8 cellular contexts compared by ENCODE assay signal in the genomic region with DNA sequence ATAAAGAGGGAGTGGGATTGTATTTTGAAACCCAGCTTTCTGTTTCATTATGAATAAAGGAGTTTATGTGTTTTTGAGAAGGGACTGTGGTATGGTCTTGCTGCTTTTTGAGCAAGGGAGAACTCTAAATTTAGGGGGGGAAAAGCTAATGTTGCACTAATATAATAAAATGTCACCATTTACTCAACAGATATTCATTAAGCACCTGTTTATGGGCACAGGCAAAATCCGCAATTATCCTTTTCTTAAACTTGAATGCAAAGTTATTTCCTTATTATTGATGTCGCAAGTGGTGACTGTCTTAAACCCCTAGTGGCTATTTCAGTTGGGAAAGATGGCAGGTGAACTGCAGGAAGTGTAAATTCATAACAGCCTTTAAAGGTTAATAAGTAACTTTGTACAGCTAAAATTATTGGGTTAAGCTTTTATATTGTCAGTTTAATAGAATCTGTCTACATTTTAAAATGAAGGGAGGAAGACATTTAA. TPM values are rescaled to one million over a fixed set of nuclear protein-coding genes. Genes with fewer than 3 reads are reported as not detected.
DNase-seq lines count a peak whose midpoint lies in the region; ATAC-seq and TF ChIP-seq lines count a peak whose summit lies in the region.

No MANE protein-coding gene starts in this region.

- no peak overlapping the region for H2AFZ ChIP-seq in neural progenitor cell (replicated peaks)

- H3K4me1 Mint-ChIP-seq in effector memory CD8-positive, alpha-beta T cell (ENCODE audit: low read depth in 2 of 2): peaks cover 22 to 51% of the 10 kb centered on the region in 2 donors
- peaks cover 15% of the 10 kb centered on the region for H3K4me1 Mint-ChIP-seq in neural progenitor cell

- DNase-seq in AML-193 (lab: John Stamatoyannopoulos, UW) (peak; percentile 80 to 90), RKO (ENCODE audit: low spot score) (peak; percentile 73), neural progenitor cell (ENCODE audit: low spot score) (no peak)
- DNase-seq in effector memory CD8-positive, alpha-beta T cell: no peak
- no peak for DNase-seq in effector CD8-positive, alpha-beta T cell (lab: John Stamatoyannopoulos, UW)
- DNase-seq in stimulated activated naive CD4-positive, alpha-beta T cell treated with Interleukin-2 at 50 U/mL for 16 hours (lab: John Stamatoyannopoulos, UW): no peak

- H3K9me3 ChIP-seq in neural progenitor cell (ENCODE audit: low read depth): no peaks in the 10 kb centered on the region

- no peak overlapping the region for H3K9ac ChIP-seq in neural progenitor cell

- peak; percentile 42 for TF ChIP-seq CTCF in neural progenitor cell (IDR thresholded peaks at IDR 0.05)

- H3K36me3 Mint-ChIP-seq in effector memory CD8-positive, alpha-beta T cell (ENCODE audit: insufficient read depth): peaks cover 68% of the 10 kb centered on the region
- peaks cover 3% of the 10 kb centered on the region for H3K36me3 Mint-ChIP-seq in neural progenitor cell

- H3K27ac Mint-ChIP-seq in effector memory CD8-positive, alpha-beta T cell: peak overlapping the region; percentile 79 to 97
- no peak overlapping the region for H3K27ac Mint-ChIP-seq in neural progenitor cell

- peak overlapping the region; percentile 83 to 93 for H3K4me3 Mint-ChIP-seq in effector memory CD8-positive, alpha-beta T cell
- peak overlapping the region; percentile 98 for H3K4me3 Mint-ChIP-seq in neural progenitor cell

- no peak overlapping the region for H3K27ac ChIP-seq in neural progenitor cell

- H3K4me3 ChIP-seq in neural progenitor cell: peak overlapping the region; percentile 82

- peaks cover 8% of the 10 kb centered on the region for H3K4me1 ChIP-seq in neural progenitor cell

- no peaks in the 10 kb centered on the region for H3K9me3 Mint-ChIP-seq in effector memory CD8-positive, alpha-beta T cell
- peaks cover 3% of the 10 kb centered on the region for H3K9me3 Mint-ChIP-seq in neural progenitor cell

- H3K36me3 ChIP-seq in neural progenitor cell: no peaks in the 10 kb centered on the region

- H3F3A ChIP-seq in neural progenitor cell (ENCODE audit: low read depth): peaks cover 15% of the 10 kb centered on the region

- peak overlapping the region; percentile 78 for H3K4me2 ChIP-seq in neural progenitor cell

- peaks cover 8% of the 10 kb centered on the region for H4K20me1 ChIP-seq in neural progenitor cell (ENCODE audit: low read depth)

- H3K79me2 ChIP-seq in neural progenitor cell (ENCODE audit: low read depth): peaks cover 59% of the 10 kb centered on the region

- H3K27me3 Mint-ChIP-seq in effector memory CD8-positive, alpha-beta T cell: no peaks in the 10 kb centered on the region
- peaks cover 3% of the 10 kb centered on the region for H3K27me3 Mint-ChIP-seq in neural progenitor cell (ENCODE audit: insufficient read depth, low read depth)

- ATAC-seq in GM18502 (IDR thresholded peaks at IDR 0.05; ENCODE audit: poor library complexity, unreplicated experiment): peak; percentile 23
- ATAC-seq in HG03097 (IDR thresholded peaks at IDR 0.05; ENCODE audit: low FRiP score, unreplicated experiment): peak; percentile 34
- ATAC-seq in effector memory CD8-positive, alpha-beta T cell (replicated peaks): no peak

- H3K27me3 ChIP-seq in neural progenitor cell: no peaks in the 10 kb centered on the region

RNA-seq across cellular contexts. Expression of a gene that starts 1.5 kb away (rescaled TPM):
- total RNA-seq in neural progenitor cell (ENCODE audit: low replicate concordance): 52.8 and 79.9 TPM in 2 replicates

Comparison
In these comparisons a context has a peak if more than half of its experiments do, and no peak if none do; other contexts are left out.
1. DNase-seq: peak in AML-193 (2 of 2) and RKO (single experiment); none in effector memory CD8-positive, alpha-beta T cell (0 of 3), neural progenitor cell (single experiment), effector CD8-positive, alpha-beta T cell (single experiment) and stimulated activated naive CD4-positive, alpha-beta T cell treated with Interleukin-2 at 50 U/mL for 16 hours (single experiment).